ENCODE assay signal across 26 cellular contexts in the genomic region with DNA sequence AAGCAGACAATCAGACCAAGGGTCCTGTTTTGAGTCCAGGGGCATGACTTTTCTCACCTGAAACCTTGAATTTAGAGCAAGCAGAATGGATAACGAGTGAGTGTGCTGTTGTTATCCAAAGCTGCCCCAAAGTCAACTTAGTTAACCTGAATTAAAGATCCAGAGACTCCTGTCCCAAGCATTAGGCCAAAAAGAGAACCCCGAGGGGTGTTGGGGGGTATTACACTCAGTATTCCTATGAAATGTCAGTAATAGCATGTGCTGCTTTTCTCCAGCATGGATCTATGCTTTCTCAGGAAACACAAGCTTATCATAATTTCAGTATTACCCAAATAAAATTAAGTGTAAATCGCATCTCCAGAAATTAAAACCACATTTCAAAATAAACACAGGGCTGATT. TPM values are rescaled to one million over a fixed set of nuclear protein-coding genes. Genes with fewer than 3 reads are reported as not detected.
DNase-seq lines count a peak whose midpoint lies in the region; ATAC-seq, FAIRE-seq and TF ChIP-seq lines count a peak whose summit lies in the region.
"Had no signal": no experiment of that assay in that cellular context is flagged by ENCODE, and none has a peak within 500 bp of the region (broad histone marks: within the 10 kb centered on the region; RNA-seq: fewer than 3 reads in every experiment).

No MANE protein-coding gene starts in this region.

- TF ChIP-seq RAD21 in SK-N-SH (IDR thresholded peaks at IDR 0.05; ENCODE audit: low read length) = no peak
- no peak for TF ChIP-seq RAD21 in HepG2 (CRISPR knock-in tag; IDR thresholded peaks at IDR 0.05)

- no peaks in the 10 kb centered on the region for H3K27me3 Mint-ChIP-seq in endodermal cell (ENCODE audit: insufficient read depth)
- H3K27me3 Mint-ChIP-seq: CD4-positive, alpha-beta memory T cell had no signal

- no peak overlapping the region for H3K4me3 ChIP-seq in SK-N-SH (ENCODE audit: low read depth in 2 of 2, low read length in 1 of 2)
- H3K4me3 ChIP-seq in HepG2 (replicated peaks in 1 of 3; ENCODE audit: insufficient read depth in 1 of 3, low read depth in 2 of 3, low read length in 3 of 3) = no peak overlapping the region
- H3K4me3 ChIP-seq in right lobe of liver = no peak overlapping the region
- H3K4me3 ChIP-seq in endodermal cell (ENCODE audit: low read length) = no peak overlapping the region
- H3K4me3 ChIP-seq: BLaER1 treated with 17β-estradiol and CSF1 and Interleukin-3, amounts not matched to agents 10 nM and 100 nM; GM12878 had no signal

- H3K27ac Mint-ChIP-seq in endodermal cell = no peak overlapping the region

- no peak for TF ChIP-seq POLR2A in HepG2 (IDR thresholded peaks at IDR 0.05; ENCODE audit: insufficient read depth in 1 of 2, low read depth in 2 of 2, low read length in 2 of 2)
- no peak for TF ChIP-seq POLR2A in right lobe of liver (IDR thresholded peaks at IDR 0.05)

- H2AFZ ChIP-seq in SK-N-SH (ENCODE audit: low read depth) = no peak overlapping the region
- no peak overlapping the region for H2AFZ ChIP-seq in HepG2 (ENCODE audit: low read length)

- 60% methylated on average over 3 of the region's 3 CpGs for WGBS in SK-N-SH (ENCODE audit: low lambda C conversion rate)
- WGBS in HepG2 (ENCODE audit: low lambda C conversion rate) = 93% methylated on average over 3 of the region's 3 CpGs
- WGBS in right lobe of liver (ENCODE audit: insufficient coverage, low coverage, low lambda C conversion rate, missing lambda C conversion rate) = 66% methylated on average over 3 of the region's 3 CpGs
- WGBS in endodermal cell (ENCODE audit: insufficient coverage in 1 of 2, insufficient read length in 1 of 2), 2 experiments = 92 to 100% methylated on average over 2 to 3 of the region's 3 CpGs

- peaks cover 0 to 2% of the 10 kb centered on the region in 2 experiments; a peak in 1 of 4 replicates for H3K4me1 ChIP-seq in SK-N-SH (ENCODE audit: control insufficient read depth in 1 of 2, insufficient read depth in 2 of 2, low read depth in 1 of 2, low read length in 1 of 2)
- H3K4me1 ChIP-seq in HepG2 (ENCODE audit: insufficient read depth, low read length) = peaks cover 14% of the 10 kb centered on the region
- H3K4me1 ChIP-seq in right lobe of liver = no peaks in the 10 kb centered on the region
- no peaks in the 10 kb centered on the region for H3K4me1 ChIP-seq in endodermal cell (ENCODE audit: control insufficient read depth, insufficient read depth, low read length)
- H3K4me1 ChIP-seq: BLaER1 treated with 17β-estradiol and CSF1 and Interleukin-3, amounts not matched to agents 10 nM and 100 nM; Caco-2 had no signal

- H3K9me3 ChIP-seq in SK-N-SH (no peaks in the 10 kb centered on the region), HepG2 (ENCODE audit: low read length) (no peaks in the 10 kb centered on the region), right lobe of liver (no peaks in the 10 kb centered on the region), endodermal cell (ENCODE audit: control insufficient read depth, low read length) (no peaks in the 10 kb centered on the region)
- H3K9me3 ChIP-seq: BLaER1 treated with 17β-estradiol and CSF1 and Interleukin-3, amounts not matched to agents 10 nM and 100 nM; Caco-2 had no signal

- no peak; the same call in 1 of the 2 replicates for TF ChIP-seq CTCF in SK-N-SH (IDR thresholded peaks at IDR 0.05)
- TF ChIP-seq CTCF in HepG2 (CRISPR knock-in tag; IDR thresholded peaks at IDR 0.05) = no peak
- no peak for TF ChIP-seq CTCF in right lobe of liver (IDR thresholded peaks at IDR 0.05)
- peak; percentile 56 for TF ChIP-seq CTCF in endodermal cell (conservative IDR thresholded peaks at IDR 0.05)

- no peak for FAIRE-seq in HepG2 (lab: Jason Lieb, UNC)
- FAIRE-seq: GM12878 had no signal

- DNase-seq in SK-N-SH (peak; percentile 26), HepG2 (ENCODE audit: low spot score) (no peak), right lobe of liver (no peak), endodermal cell (peak; percentile 50)
- DNase-seq in activated CD4-positive, alpha-beta T cell treated with anti-CD3 and anti-CD28 coated beads, Interleukin-2, amount 50 U/mL, for 1 hour = no peak
- no peak for DNase-seq in NK-92 treated with Interleukin-12 subunit alpha and Interleukin-12 subunit beta, amount 100 ng/mL, for 24 hours (lab: John Stamatoyannopoulos, UW)
- DNase-seq: Caco-2; CD4-positive, alpha-beta memory T cell; DMS 273 treated with DMSO at 0.1 percent for 48 hours; DMS79 treated with DMSO at 0.1 percent for 48 hours; GOT3; HCEC 1CT; Kasumi-1; NCI-H1694; NCI-H2081 treated with DMSO at 0.1 percent for 48 hours; NCI-H2171 treated with DMSO at 0.1 percent for 48 hours; NCI-H446; NCI-H526; OCI-M1; RPMI8226; SHP77 had no signal

- no peaks in the 10 kb centered on the region for H3K9me2 ChIP-seq in SK-N-SH

- H3K4me3 Mint-ChIP-seq in endodermal cell = no peak overlapping the region
- H3K4me3 Mint-ChIP-seq: CD4-positive, alpha-beta memory T cell had no signal

- no peaks in the 10 kb centered on the region for H3K27me3 ChIP-seq in SK-N-SH (ENCODE audit: insufficient read depth)
- H3K27me3 ChIP-seq in HepG2 (ENCODE audit: control insufficient read depth in 1 of 2, insufficient read depth in 2 of 2, low read length in 2 of 2) = no peaks in the 10 kb centered on the region
- H3K27me3 ChIP-seq in right lobe of liver = no peaks in the 10 kb centered on the region
- H3K27me3 ChIP-seq in endodermal cell (ENCODE audit: control insufficient read depth, insufficient read depth, low read length, poor library complexity, severe bottlenecking) = no peaks in the 10 kb centered on the region
- H3K27me3 ChIP-seq: BLaER1 treated with 17β-estradiol and CSF1 and Interleukin-3, amounts not matched to agents 10 nM and 100 nM had no signal

- peaks cover 79% of the 10 kb centered on the region for H3K36me3 Mint-ChIP-seq in endodermal cell (ENCODE audit: low read depth)

- H3K9me3 Mint-ChIP-seq in endodermal cell = no peaks in the 10 kb centered on the region
- H3K9me3 Mint-ChIP-seq: CD4-positive, alpha-beta memory T cell had no signal

- H4K20me1 ChIP-seq in SK-N-SH (ENCODE audit: insufficient read depth) (0 out of 2 replicates have a peak, but pooled peaks cover 3% of the 10 kb centered on the region), HepG2 (ENCODE audit: insufficient read depth, low read length) (no peaks in the 10 kb centered on the region)

- BruUV-seq in HepG2 (replicated peaks; lab: Mats Ljungman, UMichigan) = no TSS peak

- intact Hi-C loops in HepG2 (cut with micrococcal nuclease; ENCODE audit: unreplicated experiment) = no loop called here
- intact Hi-C loops in right lobe of liver (cut with DNase I) = no loop called here

- no peaks in the 10 kb centered on the region for H3K4me1 Mint-ChIP-seq in endodermal cell

- no peak overlapping the region for H3K27ac ChIP-seq in SK-N-SH (ENCODE audit: low read depth in 2 of 2, low read length in 1 of 2)
- no peak overlapping the region for H3K27ac ChIP-seq in HepG2 (ENCODE audit: extremely low read length, insufficient read depth, low read length)
- no peak overlapping the region for H3K27ac ChIP-seq in right lobe of liver
- no peak overlapping the region for H3K27ac ChIP-seq in endodermal cell (ENCODE audit: low read depth, low read length)
- H3K27ac ChIP-seq: 22Rv1; BLaER1 treated with 17β-estradiol and CSF1 and Interleukin-3, amounts not matched to agents 10 nM and 100 nM had no signal

- H3K4me2 ChIP-seq in SK-N-SH (no peak overlapping the region), HepG2 (ENCODE audit: low read depth, low read length) (no peak overlapping the region)
- H3K4me2 ChIP-seq: BLaER1 treated with 17β-estradiol and CSF1 and Interleukin-3, amounts not matched to agents 10 nM and 100 nM had no signal

- peaks cover 38% of the 10 kb centered on the region for H3F3A ChIP-seq in SK-N-SH (replicated peaks; ENCODE audit: insufficient read depth)

- POLR2A ChIA-PET in SK-N-SH (lab: Yijun Ruan, JAX) = no interaction called here
- POLR2A ChIA-PET in HepG2 (lab: Yijun Ruan, JAX) = interaction anchor here (2.2 to 3.3 kb wide), 2 partner anchors 18 to 19 kb away, joined by 5 to 14 read pairs; partner anchors contain the start of gene EIF4B

- no peak overlapping the region for H3K9ac ChIP-seq in SK-N-SH
- H3K9ac ChIP-seq in HepG2 (ENCODE audit: insufficient read depth, low read depth, low read length) = no peak overlapping the region
- no peak overlapping the region for H3K9ac ChIP-seq in endodermal cell (ENCODE audit: extremely low read depth, low read length, poor library complexity, severe bottlenecking)
- H3K9ac ChIP-seq: BLaER1 treated with 17β-estradiol and CSF1 and Interleukin-3, amounts not matched to agents 10 nM and 100 nM had no signal

- ATAC-seq in SK-N-SH treated with all-trans-retinoic acid at 6 μM for 48 hours = no peak
- ATAC-seq in HepG2 = peak; percentile 46; the same call in 2 of the 3 replicates
- no peak for ATAC-seq in right lobe of liver
- no peak for ATAC-seq in HG03460 (IDR thresholded peaks at IDR 0.05; ENCODE audit: unreplicated experiment)
- ATAC-seq: GM12878 had no signal

- in situ Hi-C loops in HepG2 (cut with HindIII; ENCODE audit: extremely low pct_ligation_motif_present, low pct_unique_long_range_greater_than_20kb) = no loop called here

- CTCF ChIA-PET in SK-N-SH (lab: Yijun Ruan, JAX) = interaction anchor here (0.9 to 3.0 kb wide), 7 partner anchors 14 to 74 kb away, joined by 3 to 13 read pairs (median 3); partner anchors contain the start of gene EIF4B
- CTCF ChIA-PET in HepG2 (lab: Yijun Ruan, JAX; ENCODE audit: low intra/inter-chr PET ratio, low total read pairs) = no interaction called here

- H3K36me3 ChIP-seq in SK-N-SH (replicated peaks in 1 of 2; ENCODE audit: control insufficient read depth in 1 of 2, insufficient read depth in 2 of 2, low read length in 1 of 2) = peaks cover 74 to 88% of the 10 kb centered on the region in 2 experiments
- peaks cover 30 to 83% of the 10 kb centered on the region in 2 experiments for H3K36me3 ChIP-seq in HepG2 (replicated peaks in 1 of 2; ENCODE audit: control insufficient read depth in 1 of 2, insufficient read depth in 2 of 2, low read length in 2 of 2)
- H3K36me3 ChIP-seq in right lobe of liver = peaks cover 27 to 94% (median 62%) of the 10 kb centered on the region in 4 donors
- peaks cover 91% of the 10 kb centered on the region for H3K36me3 ChIP-seq in endodermal cell (ENCODE audit: control insufficient read depth, insufficient read depth, low read length)

- TF ChIP-seq EP300 in SK-N-SH (IDR thresholded peaks at IDR 0.05; ENCODE audit: borderline replicate concordance in 1 of 2, low read depth in 1 of 2, low read length in 1 of 2) (no peak), HepG2 (IDR thresholded peaks at IDR 0.05; ENCODE audit: low read depth in 2 of 2, low read length in 2 of 2) (no peak), HepG2 (CRISPR knock-in tag; IDR thresholded peaks at IDR 0.05; ENCODE audit: borderline replicate concordance) (no peak)

- peaks cover 43% of the 10 kb centered on the region for H3K79me2 ChIP-seq in SK-N-SH (ENCODE audit: insufficient read depth)
- peaks cover 12% of the 10 kb centered on the region for H3K79me2 ChIP-seq in HepG2 (ENCODE audit: insufficient read depth, low read length)

RNA-seq across cellular contexts. Expression of gene EIF4B, which starts 19.0 kb away (rescaled TPM):
- polyA plus RNA-seq in SK-N-SH (2012; rRNA removed) (267 and 292 TPM in 2 replicates), HepG2 (2011; rRNA removed) (327 and 416 TPM in 2 replicates)
- 346 and 371 TPM in 2 replicates for polyA plus RNA-seq in SK-N-SH (2012; cell fraction: cytosol; rRNA removed)
- 127 and 164 TPM in 2 replicates for polyA plus RNA-seq in SK-N-SH (2012; cell fraction: nucleus; rRNA removed)
- total RNA-seq in HepG2 (2016; rRNA removed; fragmentation: Illumina TruSeq; extraction: Trizol) (548 and 779 TPM in 2 replicates), right lobe of liver (100 to 1,000 TPM; 143 to 270 (median 180) TPM), endodermal cell (100 to 1,000 TPM; 596 to 655 TPM)
- total RNA-seq in HepG2 (2016; cell fraction: cytosol; rRNA removed; fragmentation: Illumina TruSeq; extraction: Trizol; ENCODE audit: low read depth) = 127 and 150 TPM in 2 replicates
- 568 and 746 TPM in 2 replicates for total RNA-seq in HepG2 (2016; cell fraction: insoluble cytoplasmic fraction; rRNA removed; fragmentation: Illumina TruSeq; extraction: Trizol)
- 454 and 551 TPM in 2 replicates for total RNA-seq in HepG2 (2016; cell fraction: membrane; rRNA removed; fragmentation: Illumina TruSeq; extraction: Trizol)
- total RNA-seq in HepG2 (2016; cell fraction: nucleus; rRNA removed; fragmentation: Illumina TruSeq; extraction: Trizol) = 263 and 291 TPM in 2 replicates
- polyA plus RNA-seq in HepG2 (2011; cell fraction: cytosol; rRNA removed) = 501 and 516 TPM in 2 replicates
- polyA plus RNA-seq in HepG2 (2011; cell fraction: nucleus; rRNA removed) = 203 and 222 TPM in 2 replicates
- 450 and 479 TPM in 2 replicates for polyA plus RNA-seq in HepG2 (2012)
- polyA plus RNA-seq in HepG2 (2016; cell fraction: cytosol; fragmentation: Illumina TruSeq; extraction: Trizol; ENCODE audit: low read depth) = 74.7 and 91.4 TPM in 2 replicates
- polyA plus RNA-seq in HepG2 (2016; cell fraction: insoluble cytoplasmic fraction; fragmentation: Illumina TruSeq; extraction: Trizol; ENCODE audit: low read depth) = 445 and 458 TPM in 2 replicates
- 254 and 316 TPM in 2 replicates for polyA plus RNA-seq in HepG2 (2016; cell fraction: membrane; fragmentation: Illumina TruSeq; extraction: Trizol; ENCODE audit: low read depth)
- polyA plus RNA-seq in HepG2 (2016; cell fraction: nucleus; fragmentation: Illumina TruSeq; extraction: Trizol; ENCODE audit: insufficient read depth, low read depth) = 258 and 266 TPM in 2 replicates
- 738 and 1,247 TPM in 2 replicates for polyA minus RNA-seq in HepG2 (2011; rRNA and poly(A)+ RNA removed; ENCODE audit: low replicate concordance)
- polyA minus RNA-seq in HepG2 (2011; cell fraction: cytosol; rRNA and poly(A)+ RNA removed) = 496 and 595 TPM in 2 replicates
- polyA minus RNA-seq in HepG2 (2011; cell fraction: nucleus; rRNA and poly(A)+ RNA removed) = 250 and 365 TPM in 2 replicates
- 388 TPM for polyA plus RNA-seq in endodermal cell (2013, experiment 1 of 2)
- 341 TPM for polyA plus RNA-seq in endodermal cell (2013, experiment 2 of 2)

RNA-seq across cellular contexts. Expression of gene TNS2, which starts 24.6 kb away (rescaled TPM):
- polyA plus RNA-seq in SK-N-SH (2012; rRNA removed) = 32.7 and 50.0 TPM in 2 replicates
- 9.6 and 17.3 TPM in 2 replicates for polyA plus RNA-seq in SK-N-SH (2012; cell fraction: cytosol; rRNA removed)
- polyA plus RNA-seq in SK-N-SH (2012; cell fraction: nucleus; rRNA removed) = 225 and 321 TPM in 2 replicates
- 3.2 and 8.9 TPM in 2 replicates for total RNA-seq in HepG2 (2016; rRNA removed; fragmentation: Illumina TruSeq; extraction: Trizol)
- total RNA-seq in HepG2 (2016; cell fraction: cytosol; rRNA removed; fragmentation: Illumina TruSeq; extraction: Trizol; ENCODE audit: low read depth) = 3.1 and 5.0 TPM in 2 replicates
- 2.8 and 9.5 TPM in 2 replicates for total RNA-seq in HepG2 (2016; cell fraction: insoluble cytoplasmic fraction; rRNA removed; fragmentation: Illumina TruSeq; extraction: Trizol)
- total RNA-seq in HepG2 (2016; cell fraction: membrane; rRNA removed; fragmentation: Illumina TruSeq; extraction: Trizol) = 3.1 and 3.8 TPM in 2 replicates
- 13.3 and 14.8 TPM in 2 replicates for total RNA-seq in HepG2 (2016; cell fraction: nucleus; rRNA removed; fragmentation: Illumina TruSeq; extraction: Trizol)
- polyA plus RNA-seq in HepG2 (2011; rRNA removed) = 18.0 and 20.4 TPM in 2 replicates
- polyA plus RNA-seq in HepG2 (2011; cell fraction: cytosol; rRNA removed) = 3.9 and 6.8 TPM in 2 replicates
- polyA plus RNA-seq in HepG2 (2011; cell fraction: nucleus; rRNA removed) = 181 and 258 TPM in 2 replicates
- 13.0 and 15.3 TPM in 2 replicates for polyA plus RNA-seq in HepG2 (2012)
- polyA plus RNA-seq in HepG2 (2016; cell fraction: cytosol; fragmentation: Illumina TruSeq; extraction: Trizol; ENCODE audit: low read depth) = 0.96 and 1.4 TPM in 2 replicates
- polyA plus RNA-seq in HepG2 (2016; cell fraction: insoluble cytoplasmic fraction; fragmentation: Illumina TruSeq; extraction: Trizol; ENCODE audit: low read depth) = 5.7 and 8.2 TPM in 2 replicates
- 2.0 and 4.2 TPM in 2 replicates for polyA plus RNA-seq in HepG2 (2016; cell fraction: membrane; fragmentation: Illumina TruSeq; extraction: Trizol; ENCODE audit: low read depth)
- polyA plus RNA-seq in HepG2 (2016; cell fraction: nucleus; fragmentation: Illumina TruSeq; extraction: Trizol; ENCODE audit: insufficient read depth, low read depth) = 34.1 and 49.0 TPM in 2 replicates
- polyA minus RNA-seq in HepG2 (2011; rRNA and poly(A)+ RNA removed; ENCODE audit: low replicate concordance) = 34.0 and 38.3 TPM in 2 replicates
- 9.9 and 10.3 TPM in 2 replicates for polyA minus RNA-seq in HepG2 (2011; cell fraction: cytosol; rRNA and poly(A)+ RNA removed)
- polyA minus RNA-seq in HepG2 (2011; cell fraction: nucleus; rRNA and poly(A)+ RNA removed) = 63.8 and 80.3 TPM in 2 replicates
- 100 to 1,000 TPM in 3 of 6 experiments, 10 to 100 TPM in 3; 50.5 to 139 (median 86.9) TPM for total RNA-seq in right lobe of liver
- 10 to 100 TPM; 10.2 to 12.6 TPM for total RNA-seq in endodermal cell
- polyA plus RNA-seq in endodermal cell (2013, experiment 1 of 2) = 9.5 TPM
- polyA plus RNA-seq in endodermal cell (2013, experiment 2 of 2) = 9.6 TPM

RNA-seq across cellular contexts. Expression of gene SPRYD3, which starts 53.9 kb away (rescaled TPM):
- polyA plus RNA-seq in SK-N-SH (2012; rRNA removed) (20.3 and 25.8 TPM in 2 replicates), HepG2 (2011; rRNA removed) (9.2 and 10.7 TPM in 2 replicates)
- polyA plus RNA-seq in SK-N-SH (2012; cell fraction: cytosol; rRNA removed) = 14.7 and 19.4 TPM in 2 replicates
- 20.4 and 23.9 TPM in 2 replicates for polyA plus RNA-seq in SK-N-SH (2012; cell fraction: nucleus; rRNA removed)
- total RNA-seq in HepG2 (2016; rRNA removed; fragmentation: Illumina TruSeq; extraction: Trizol) (9.0 and 9.2 TPM in 2 replicates), right lobe of liver (10 to 100 TPM; 12.3 to 18.2 (median 14.4) TPM), endodermal cell (10 to 100 TPM; 13.0 to 18.4 TPM)
- 0.79 and 1.3 TPM in 2 replicates for total RNA-seq in HepG2 (2016; cell fraction: cytosol; rRNA removed; fragmentation: Illumina TruSeq; extraction: Trizol; ENCODE audit: low read depth)
- total RNA-seq in HepG2 (2016; cell fraction: insoluble cytoplasmic fraction; rRNA removed; fragmentation: Illumina TruSeq; extraction: Trizol) = 7.9 and 8.6 TPM in 2 replicates
- total RNA-seq in HepG2 (2016; cell fraction: membrane; rRNA removed; fragmentation: Illumina TruSeq; extraction: Trizol) = 2.8 and 3.1 TPM in 2 replicates
- total RNA-seq in HepG2 (2016; cell fraction: nucleus; rRNA removed; fragmentation: Illumina TruSeq; extraction: Trizol) = 5.1 and 5.3 TPM in 2 replicates
- polyA plus RNA-seq in HepG2 (2011; cell fraction: cytosol; rRNA removed) = 11.7 and 12.2 TPM in 2 replicates
- 12.1 and 12.6 TPM in 2 replicates for polyA plus RNA-seq in HepG2 (2011; cell fraction: nucleus; rRNA removed)
- polyA plus RNA-seq in HepG2 (2012) = 6.0 and 9.7 TPM in 2 replicates
- polyA plus RNA-seq in HepG2 (2016; cell fraction: cytosol; fragmentation: Illumina TruSeq; extraction: Trizol; ENCODE audit: low read depth) = 0.86 and 1.1 TPM in 2 replicates
- 11.6 and 12.5 TPM in 2 replicates for polyA plus RNA-seq in HepG2 (2016; cell fraction: insoluble cytoplasmic fraction; fragmentation: Illumina TruSeq; extraction: Trizol; ENCODE audit: low read depth)
- polyA plus RNA-seq in HepG2 (2016; cell fraction: membrane; fragmentation: Illumina TruSeq; extraction: Trizol; ENCODE audit: low read depth) = 2.0 and 3.3 TPM in 2 replicates
- polyA plus RNA-seq in HepG2 (2016; cell fraction: nucleus; fragmentation: Illumina TruSeq; extraction: Trizol; ENCODE audit: insufficient read depth, low read depth) = 7.6 and 8.3 TPM in 2 replicates
- 27.5 and 69.5 TPM in 2 replicates for polyA minus RNA-seq in HepG2 (2011; rRNA and poly(A)+ RNA removed; ENCODE audit: low replicate concordance)
- polyA minus RNA-seq in HepG2 (2011; cell fraction: cytosol; rRNA and poly(A)+ RNA removed) = 8.3 and 10.6 TPM in 2 replicates
- polyA minus RNA-seq in HepG2 (2011; cell fraction: nucleus; rRNA and poly(A)+ RNA removed) = 9.5 and 12.8 TPM in 2 replicates
- polyA plus RNA-seq in endodermal cell (2013, experiment 1 of 2) = 6.8 TPM
- polyA plus RNA-seq in endodermal cell (2013, experiment 2 of 2) = 7.2 TPM

Comparison
In these comparisons a context has a peak if more than half of its experiments do, and no peak if none do; other contexts are left out.
1. DNase-seq: peak in SK-N-SH (single experiment) and endodermal cell (single experiment); none in HepG2 (single experiment), right lobe of liver (0 of 3), activated CD4-positive, alpha-beta T cell treated with anti-CD3 and anti-CD28 coated beads, Interleukin-2, amount 50 U/mL, for 1 hour (single experiment) and NK-92 treated with Interleukin-12 subunit alpha and Interleukin-12 subunit beta, amount 100 ng/mL, for 24 hours (single experiment).
2. Of the 25 proteins assayed by ChIP-seq in both HepG2 and SK-N-SH: peak only in HepG2: none; only in SK-N-SH: MXI1; in both: none; in neither: 24.